In genomic region chrX:46582325-46582724, GRCh38 we compare ENCODE assay signal across 14 cellular contexts. TPM values are rescaled to one million over a fixed set of nuclear protein-coding genes. Genes with fewer than 3 reads are reported as not detected.
DNase-seq lines count a peak whose midpoint lies in the region; ATAC-seq and TF ChIP-seq lines count a peak whose summit lies in the region.
"Had no signal": no experiment of that assay in that cellular context is flagged by ENCODE, and none has a peak within 500 bp of the region (broad histone marks: within the 10 kb centered on the region; RNA-seq: fewer than 3 reads in every experiment).

No MANE protein-coding gene starts in this region.

- H3K27me3 ChIP-seq in HUES48 (ENCODE audit: control insufficient read depth, insufficient read depth, low read length): no peaks in the 10 kb centered on the region
- H3K27me3 ChIP-seq in ascending aorta: no peaks in the 10 kb centered on the region
- H3K27me3 ChIP-seq in thyroid gland: no peaks in the 10 kb centered on the region
- H3K27me3 ChIP-seq in CD8-positive, alpha-beta memory T cell (ENCODE audit: insufficient read depth, low read length, poor library complexity, severe bottlenecking): no peaks in the 10 kb centered on the region
- H3K27me3 ChIP-seq: cardiac muscle cell had no signal

- peaks cover 0 to 2% of the 10 kb centered on the region in 2 donors for H3K27me3 Mint-ChIP-seq in CD8-positive, alpha-beta memory T cell

- H3K27ac ChIP-seq in HUES48 (ENCODE audit: low read depth, low read length) (peak overlapping the region; percentile 62), ascending aorta (peak overlapping the region; percentile 63 to 67), thyroid gland (peak overlapping the region in 2 of 3 donors; percentile 29 to 45)
- H3K27ac ChIP-seq in CD8-positive, alpha-beta memory T cell (ENCODE audit: low read depth, low read length): no peak overlapping the region
- H3K27ac ChIP-seq: cardiac muscle cell had no signal

- TF ChIP-seq CTCF in ascending aorta (IDR thresholded peaks at IDR 0.05) (no peak), fibroblast of the aortic adventitia (IDR thresholded peaks at IDR 0.05; ENCODE audit: insufficient read depth, low read length) (no peak), thyroid gland (IDR thresholded peaks at IDR 0.05) (no peak)

- intact Hi-C loops in ascending aorta (cut with DNase I): loop anchor here (2.0 kb wide), 1 partner anchor 38 kb away; the partner anchor contains the start of gene ZNF674
- intact Hi-C loops in thyroid gland (cut with DNase I): no loop called here

- no peak overlapping the region for H3K9ac ChIP-seq in HUES48 (ENCODE audit: low read depth, low read length)

- CTCF ChIA-PET in CD8-positive, alpha-beta memory T cell (lab: Charles Lee): interaction anchor here (1.2 kb wide), 1 partner anchor 8 kb away, joined by 3 read pairs; no protein-coding TSS in a partner anchor

- H3K4me3 Mint-ChIP-seq in CD8-positive, alpha-beta memory T cell: peak overlapping the region in 1 of 7 donors; percentile 13

- H3K9me3 ChIP-seq in HUES48 (ENCODE audit: control insufficient read depth, insufficient read depth, low read length) (no peaks in the 10 kb centered on the region), ascending aorta (no peaks in the 10 kb centered on the region), thyroid gland (no peaks in the 10 kb centered on the region)
- no peaks in the 10 kb centered on the region for H3K9me3 ChIP-seq in CD8-positive, alpha-beta memory T cell (ENCODE audit: low read length)

- POLR2A ChIA-PET in CD8-positive, alpha-beta memory T cell (lab: Charles Lee): no interaction called here

- peaks cover 20 to 66% (median 53%) of the 10 kb centered on the region in 3 donors for H3K4me1 Mint-ChIP-seq in CD8-positive, alpha-beta memory T cell

- no peaks in the 10 kb centered on the region for H3K9me3 Mint-ChIP-seq in CD8-positive, alpha-beta memory T cell

- H3K4me3 ChIP-seq in HUES48 (ENCODE audit: low read depth, low read length) (no peak overlapping the region), ascending aorta (peak overlapping the region in 1 of 2 donors; percentile 15), fibroblast of the aortic adventitia (ENCODE audit: low read depth, low read length) (no peak overlapping the region), thyroid gland (replicated peaks in 1 of 3) (no peak overlapping the region)
- H3K4me3 ChIP-seq in CD8-positive, alpha-beta memory T cell (ENCODE audit: low read length): no peak overlapping the region
- H3K4me3 ChIP-seq: cardiac muscle cell had no signal

- ATAC-seq in activated CD4-positive, CD25-positive, alpha-beta regulatory T cell treated with anti-CD3 and anti-CD28 coated beads, Interleukin-2, amount 50 U/mL, for 24 hours: no peak

- DNase-seq in ascending aorta (ENCODE audit: low spot score in 2 of 2) (no peak), fibroblast of the aortic adventitia (ENCODE audit: low read depth) (peak; percentile 73), thyroid gland (no peak), OCI-M1 (lab: John Stamatoyannopoulos, UW) (no peak)
- no peak for DNase-seq in CD8-positive, alpha-beta memory T cell
- DNase-seq: activated CD4-positive, alpha-beta T cell treated with anti-CD3 and anti-CD28 coated beads for 1 hour; activated T-cell treated with anti-CD3 and anti-CD28 coated beads, Interleukin-2, amount 50 U/mL, for 48 hours; NCI-H146; NCI-H748 treated with DMSO at 0.1 percent for 48 hours; stimulated activated CD4-positive, alpha-beta T cell treated with anti-CD3 and anti-CD28 coated beads, Interleukin-4, amount 100 ng/mL, for 1 hour; stimulated activated naive CD4-positive, alpha-beta T cell treated with Interleukin-2 at 50 U/mL for 16 hours had no signal

- peaks cover 0 to 15% (median 5%) of the 10 kb centered on the region in 3 donors for H3K36me3 Mint-ChIP-seq in CD8-positive, alpha-beta memory T cell

- 78 to 95% methylated on average over 3 of the region's 3 CpGs for WGBS in thyroid gland, 2 donors

- peaks cover 5% of the 10 kb centered on the region; the same call in 1 of the 2 replicates for H3K36me3 ChIP-seq in HUES48 (ENCODE audit: control insufficient read depth, insufficient read depth, low read length)
- H3K36me3 ChIP-seq in ascending aorta: no peaks in the 10 kb centered on the region
- no peaks in the 10 kb centered on the region for H3K36me3 ChIP-seq in thyroid gland
- H3K36me3 ChIP-seq in CD8-positive, alpha-beta memory T cell (ENCODE audit: insufficient read depth, low read length): no peaks in the 10 kb centered on the region
- H3K36me3 ChIP-seq: cardiac muscle cell had no signal

- H3K4me1 ChIP-seq in HUES48 (ENCODE audit: control insufficient read depth, insufficient read depth, low read length) (peaks cover 37% of the 10 kb centered on the region), ascending aorta (peaks cover 0 to 17% of the 10 kb centered on the region in 2 donors), thyroid gland (peaks cover 0 to 7% of the 10 kb centered on the region in 2 donors)
- H3K4me1 ChIP-seq in CD8-positive, alpha-beta memory T cell (ENCODE audit: insufficient read depth, low read length): peaks cover 4% of the 10 kb centered on the region

- H3K27ac Mint-ChIP-seq in CD8-positive, alpha-beta memory T cell: peak overlapping the region in 1 of 8 donors; percentile 12

- TF ChIP-seq POLR2A in thyroid gland (IDR thresholded peaks at IDR 0.05): no peak

RNA-seq across cellular contexts. Expression of gene CHST7, which starts 8.8 kb away (rescaled TPM):
- total RNA-seq in ascending aorta (64.6 TPM), fibroblast of the aortic adventitia (ENCODE audit: low replicate concordance) (4.2 and 6.0 TPM in 2 replicates), thyroid gland (10 to 100 TPM in 3 of 4 donors, 1 to 10 TPM in 1; 9.0 to 28.5 (median 20.4) TPM)
- total RNA-seq in CD8-positive, alpha-beta memory T cell: 1 to 10 TPM; 3.5 to 3.9 TPM
- 8.0 TPM for polyA plus RNA-seq in CD8-positive, alpha-beta memory T cell

RNA-seq across cellular contexts. Expression of gene ZNF674, which starts 37.1 kb away (rescaled TPM):
- total RNA-seq in ascending aorta: 2.3 TPM
- total RNA-seq in fibroblast of the aortic adventitia (ENCODE audit: low replicate concordance): 5.2 and 6.0 TPM in 2 replicates
- total RNA-seq in thyroid gland: 1 to 10 TPM; 2.9 to 9.3 (median 6.6) TPM
- 1 to 10 TPM; 2.7 to 2.8 TPM for total RNA-seq in CD8-positive, alpha-beta memory T cell
- 1.3 TPM for polyA plus RNA-seq in CD8-positive, alpha-beta memory T cell
